Comparison of ENCODE assay signal across 1 cellular context in the genomic region with DNA sequence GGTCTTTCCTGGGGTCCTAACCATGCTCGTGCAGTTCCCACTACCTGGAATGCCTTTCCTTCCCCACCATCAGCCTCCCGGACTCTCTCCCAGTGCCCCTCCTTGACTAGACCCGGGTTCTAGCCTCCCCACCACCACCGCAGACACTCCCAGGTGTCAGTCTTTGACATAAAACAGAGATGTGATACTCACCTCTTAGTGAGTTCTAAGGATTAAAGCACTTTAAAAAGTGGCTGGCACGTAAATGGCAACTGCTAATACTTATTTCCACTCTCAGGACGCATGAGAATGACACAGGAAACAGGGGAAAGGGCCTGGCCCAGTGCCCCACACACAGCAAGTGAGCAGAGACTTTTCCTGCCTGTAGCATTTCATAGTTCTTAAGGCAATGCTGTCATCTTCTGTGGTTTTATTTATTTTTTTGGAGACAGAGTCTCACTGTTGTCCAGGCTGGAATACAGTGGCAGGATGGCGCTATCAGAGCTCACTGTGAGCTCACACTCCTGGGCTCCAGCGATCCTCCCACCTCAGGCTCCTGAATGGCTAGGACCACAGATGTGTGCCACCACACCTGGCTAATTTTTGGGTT.
A peak's percentile ranks its signal among the peaks of the same experiment; 100 is the strongest.
TF ChIP-seq lines count a peak whose summit lies in the region.

No MANE protein-coding gene starts in this region.

TF ChIP-seq in HepG2, 621 proteins besides CTCF, POLR2A, EP300 and RAD21 (continues in another document):
- no peak for TF ChIP-seq MAZ (IDR thresholded peaks at IDR 0.05; ENCODE audit: borderline replicate concordance, low read depth, low read length)
- 0 out of 2 replicates have a peak, but pooled peaks have one; percentile 24 for TF ChIP-seq MAZ (CRISPR knock-in tag; IDR thresholded peaks at IDR 0.05; ENCODE audit: low read depth)
- no peak for TF ChIP-seq PRPF4 (IDR thresholded peaks at IDR 0.05; ENCODE audit: low read depth, low read length, poor library complexity, severe bottlenecking)
- no peak for TF ChIP-seq ISX (CRISPR knock-in tag; conservative IDR thresholded peaks at IDR 0.05)
- TF ChIP-seq ZNF891 (CRISPR knock-in tag; IDR thresholded peaks at IDR 0.05): no peak
- no peak for TF ChIP-seq ZBTB40 (IDR thresholded peaks at IDR 0.05)
- 0 out of 2 replicates have a peak, but pooled peaks have one; percentile 9 for TF ChIP-seq ZBTB40 (CRISPR knock-in tag; IDR thresholded peaks at IDR 0.05)
- no peak for TF ChIP-seq ZFP62 (CRISPR knock-in tag; IDR thresholded peaks at IDR 0.05)
- no peak for TF ChIP-seq ZBTB37 (CRISPR knock-in tag; IDR thresholded peaks at IDR 0.05)
- no peak for TF ChIP-seq FOXA3 (CRISPR knock-in tag; IDR thresholded peaks at IDR 0.05)
- TF ChIP-seq ZMYM2 (CRISPR knock-in tag; IDR thresholded peaks at IDR 0.05): 0 out of 2 replicates have a peak, but pooled peaks have one; percentile 39
- no peak for TF ChIP-seq ZNF34 (CRISPR knock-in tag; IDR thresholded peaks at IDR 0.05; ENCODE audit: borderline replicate concordance)
- TF ChIP-seq ZBTB33 (CRISPR knock-in tag; IDR thresholded peaks at IDR 0.05): peak; percentile 72; the same call in 1 of the 2 replicates
- TF ChIP-seq, protein P1, sequence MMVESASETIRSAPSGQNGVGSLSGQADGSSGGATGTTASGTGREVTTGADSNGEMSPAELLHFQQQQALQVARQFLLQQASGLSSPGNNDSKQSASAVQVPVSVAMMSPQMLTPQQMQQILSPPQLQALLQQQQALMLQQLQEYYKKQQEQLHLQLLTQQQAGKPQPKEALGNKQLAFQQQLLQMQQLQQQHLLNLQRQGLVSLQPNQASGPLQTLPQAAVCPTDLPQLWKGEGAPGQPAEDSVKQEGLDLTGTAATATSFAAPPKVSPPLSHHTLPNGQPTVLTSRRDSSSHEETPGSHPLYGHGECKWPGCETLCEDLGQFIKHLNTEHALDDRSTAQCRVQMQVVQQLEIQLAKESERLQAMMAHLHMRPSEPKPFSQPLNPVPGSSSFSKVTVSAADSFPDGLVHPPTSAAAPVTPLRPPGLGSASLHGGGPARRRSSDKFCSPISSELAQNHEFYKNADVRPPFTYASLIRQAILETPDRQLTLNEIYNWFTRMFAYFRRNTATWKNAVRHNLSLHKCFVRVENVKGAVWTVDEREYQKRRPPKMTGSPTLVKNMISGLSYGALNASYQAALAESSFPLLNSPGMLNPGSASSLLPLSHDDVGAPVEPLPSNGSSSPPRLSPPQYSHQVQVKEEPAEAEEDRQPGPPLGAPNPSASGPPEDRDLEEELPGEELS (CRISPR knock-in tag; IDR thresholded peaks at IDR 0.05): no peak
- no peak for TF ChIP-seq NFKB2 (CRISPR knock-in tag; IDR thresholded peaks at IDR 0.05; ENCODE audit: borderline replicate concordance)
- TF ChIP-seq ATF7-NPFF (CRISPR knock-in tag; IDR thresholded peaks at IDR 0.05; ENCODE audit: low read depth): no peak
- no peak for TF ChIP-seq MXD4 (CRISPR knock-in tag; IDR thresholded peaks at IDR 0.05)
- no peak for TF ChIP-seq TAF15 (IDR thresholded peaks at IDR 0.05; ENCODE audit: low read depth, low read length, poor library complexity, severe bottlenecking)
- TF ChIP-seq EEA1 (CRISPR knock-in tag; IDR thresholded peaks at IDR 0.05; ENCODE audit: borderline replicate concordance): 0 out of 2 replicates have a peak, but pooled peaks have one; percentile 50
- no peak for TF ChIP-seq SRSF9 (IDR thresholded peaks at IDR 0.05; ENCODE audit: borderline replicate concordance, insufficient read depth, low read depth, low read length, poor library complexity, severe bottlenecking)
- TF ChIP-seq, protein P2, sequence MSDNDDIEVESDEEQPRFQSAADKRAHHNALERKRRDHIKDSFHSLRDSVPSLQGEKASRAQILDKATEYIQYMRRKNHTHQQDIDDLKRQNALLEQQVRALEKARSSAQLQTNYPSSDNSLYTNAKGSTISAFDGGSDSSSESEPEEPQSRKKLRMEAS (IDR thresholded peaks at IDR 0.05): no peak
- no peak for TF ChIP-seq ZNF468 (CRISPR knock-in tag; IDR thresholded peaks at IDR 0.05)
- no peak for TF ChIP-seq HOXA3 (CRISPR knock-in tag; IDR thresholded peaks at IDR 0.05)
- no peak for TF ChIP-seq RARA (CRISPR knock-in tag; IDR thresholded peaks at IDR 0.05)
- no peak for TF ChIP-seq SAP130 (CRISPR knock-in tag; IDR thresholded peaks at IDR 0.05; ENCODE audit: low read depth)
- TF ChIP-seq CEBPG (CRISPR knock-in tag; IDR thresholded peaks at IDR 0.05): no peak
- TF ChIP-seq HMGXB3 (CRISPR knock-in tag; IDR thresholded peaks at IDR 0.05; ENCODE audit: borderline replicate concordance): no peak
- no peak for TF ChIP-seq ZBTB4 (CRISPR knock-in tag; IDR thresholded peaks at IDR 0.05; ENCODE audit: borderline replicate concordance)
- no peak for TF ChIP-seq POLR2G (IDR thresholded peaks at IDR 0.05; ENCODE audit: low read depth, low read length)
- no peak for TF ChIP-seq NFE2L2 (IDR thresholded peaks at IDR 0.05; ENCODE audit: low read length)
- TF ChIP-seq ZNF772 (CRISPR knock-in tag; IDR thresholded peaks at IDR 0.05): no peak
- TF ChIP-seq ZFYVE20 (CRISPR knock-in tag; IDR thresholded peaks at IDR 0.05; ENCODE audit: borderline replicate concordance, low read depth): no peak
- TF ChIP-seq CREB1 (IDR thresholded peaks at IDR 0.05): no peak
- no peak for TF ChIP-seq CREB1 (CRISPR knock-in tag; IDR thresholded peaks at IDR 0.05)
